In the genomic region with DNA sequence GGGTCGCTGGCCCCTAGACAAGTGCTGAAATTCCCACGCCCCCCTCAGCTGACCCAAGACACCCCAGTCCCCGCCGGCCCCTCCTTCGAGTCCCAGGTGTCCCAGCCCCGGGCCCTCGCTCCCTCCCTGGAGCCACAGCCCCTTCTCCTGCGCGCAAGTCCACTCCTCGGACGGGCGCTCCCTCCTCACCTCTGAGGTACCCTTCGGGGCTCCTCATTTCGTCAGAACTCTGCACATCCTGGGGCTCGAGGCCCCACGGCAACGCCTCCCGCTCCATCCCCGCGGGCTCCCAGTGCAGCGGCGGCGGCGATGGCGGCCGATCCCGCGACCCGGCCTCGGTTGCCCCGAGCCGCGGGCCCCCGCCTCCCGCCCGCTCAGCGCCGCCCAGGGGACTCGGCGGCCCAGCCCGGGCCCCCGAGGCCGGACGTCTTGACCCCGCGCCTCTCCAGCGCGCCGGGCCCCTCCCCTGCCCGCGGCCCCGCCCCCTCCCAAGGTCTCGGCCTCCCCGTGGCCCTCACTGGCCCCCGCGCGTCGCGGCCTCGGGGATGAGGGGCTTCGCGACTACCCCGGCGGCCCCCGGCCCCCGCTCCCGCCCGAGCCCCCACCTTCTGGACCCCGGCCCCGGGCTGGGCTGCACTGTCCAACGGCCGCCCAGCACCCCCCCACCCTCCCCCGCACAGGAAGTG, we compare ENCODE assay signal across 8 cellular contexts. TPM values are rescaled to one million over a fixed set of nuclear protein-coding genes. Genes with fewer than 3 reads are reported as not detected.
A peak's percentile ranks its signal among the peaks of the same experiment; 100 is the strongest.
DNase-seq lines count a peak whose midpoint lies in the region; ATAC-seq and TF ChIP-seq lines count a peak whose summit lies in the region.

ZNF768 (minus strand) TSS at position 430 of the 686 bp plus-strand sequence; CDS start at position 277, 153 bp downstream.

- H2AFZ ChIP-seq in KMS-11 (ENCODE audit: low read depth) (peak within 1 kb of the TSS; percentile 82), fibroblast of lung (ENCODE audit: low read length) (peak within 1 kb of the TSS; percentile 79)

- no peaks in the 10 kb centered on the region for H3K36me3 ChIP-seq in KMS-11 (ENCODE audit: insufficient read depth)
- H3K36me3 ChIP-seq in fibroblast of lung (ENCODE audit: control insufficient read depth, insufficient read depth, low read length), result peaks cover 7% of the 10 kb centered on the region
- no peaks in the 10 kb centered on the region for H3K36me3 ChIP-seq in vagina

- H3K4me1 ChIP-seq in KMS-11 (ENCODE audit: low read depth, poor library complexity, severe bottlenecking) (peaks cover 13% of the 10 kb centered on the region), fibroblast of lung (ENCODE audit: control insufficient read depth, extremely low read depth, insufficient read depth, low read length) (peaks cover 3% of the 10 kb centered on the region), vagina (peaks cover 37% of the 10 kb centered on the region)

- peak within 1 kb of the TSS; percentile 91 for H3K27ac ChIP-seq in KMS-11
- H3K27ac ChIP-seq in fibroblast of lung (ENCODE audit: insufficient read depth, low read length), result peak within 1 kb of the TSS; percentile 92
- peak within 1 kb of the TSS; percentile 95 for H3K27ac ChIP-seq in vagina

- H3K36me3 Mint-ChIP-seq in naive B cell, result peaks cover 7 to 8% of the 10 kb centered on the region in 2 donors

- H3K9me3 Mint-ChIP-seq in naive B cell, result no peaks in the 10 kb centered on the region

- H4K20me1 ChIP-seq in KMS-11 (ENCODE audit: insufficient read depth) (no peaks in the 10 kb centered on the region), fibroblast of lung (ENCODE audit: control insufficient read depth, extremely low read depth, insufficient read depth, low read length) (no peaks in the 10 kb centered on the region)

- H3K27me3 ChIP-seq in KMS-11 (ENCODE audit: insufficient read depth, low read depth), result no peaks in the 10 kb centered on the region
- no peaks in the 10 kb centered on the region for H3K27me3 ChIP-seq in fibroblast of lung (ENCODE audit: control insufficient read depth, insufficient read depth, low read length)
- H3K27me3 ChIP-seq in vagina, result no peaks in the 10 kb centered on the region

- DNase-seq in Daoy (ENCODE audit: low read depth) (no peak), fibroblast of lung (ENCODE audit: low read depth in 2 of 2) (peak; percentile 9 to 14), naive B cell (no peak), vagina (ENCODE audit: extremely low spot score in 2 of 2) (no peak)
- DNase-seq in activated CD8-positive, alpha-beta memory T cell treated with anti-CD3 and anti-CD28 coated beads, Interleukin-2, amount 50 U/mL, for 4 hours, result peak; percentile 28

- ATAC-seq in GM21390 (IDR thresholded peaks at IDR 0.05; ENCODE audit: unreplicated experiment), result peak; percentile 20
- ATAC-seq in naive B cell (ENCODE audit: low read depth in 2 of 2), result peak; percentile 5 to 11
- ATAC-seq in GM19395 (IDR thresholded peaks at IDR 0.05; ENCODE audit: unreplicated experiment), result no peak

- H3K4me2 ChIP-seq in KMS-11, result peak within 1 kb of the TSS; percentile 66
- H3K4me2 ChIP-seq in fibroblast of lung (ENCODE audit: extremely low read depth, insufficient read depth, low read length), result peak within 1 kb of the TSS; percentile 54

- H3K9ac ChIP-seq in KMS-11 (peak within 1 kb of the TSS; percentile 94), fibroblast of lung (ENCODE audit: insufficient read depth, low read length) (peak within 1 kb of the TSS; percentile 87)

- peak within 1 kb of the TSS; percentile 92 to 98 (median 96) for H3K27ac Mint-ChIP-seq in naive B cell

- no peaks in the 10 kb centered on the region for H3K9me3 ChIP-seq in fibroblast of lung (ENCODE audit: control insufficient read depth, insufficient read depth, low read depth, low read length)
- H3K9me3 ChIP-seq in vagina, result no peaks in the 10 kb centered on the region

- peaks cover 18 to 36% (median 32%) of the 10 kb centered on the region in 3 donors for H3K4me1 Mint-ChIP-seq in naive B cell

- H3K4me3 ChIP-seq in KMS-11 (IDR thresholded peaks at IDR 0.05; ENCODE audit: insufficient read depth, low read depth, low read length), result no peak within 1 kb of the TSS
- H3K4me3 ChIP-seq in fibroblast of lung (replicated peaks in 1 of 4; ENCODE audit: control extremely low read depth in 1 of 4, insufficient read depth in 1 of 4, low read depth in 3 of 4, low read length in 4 of 4), result peak within 1 kb of the TSS; percentile 67 to 87 (median 80)
- peak within 1 kb of the TSS; percentile 79 to 95 for H3K4me3 ChIP-seq in vagina

- no peak for TF ChIP-seq POLR2A in vagina (IDR thresholded peaks at IDR 0.05)

- intact Hi-C loops in vagina (cut with DNase I), result no loop called here

- H3K27me3 Mint-ChIP-seq in naive B cell, result no peaks in the 10 kb centered on the region

- peak within 1 kb of the TSS; percentile 83 to 99 (median 94) for H3K4me3 Mint-ChIP-seq in naive B cell

- H3K79me2 ChIP-seq in KMS-11 (ENCODE audit: insufficient read depth, low read depth) (no peaks in the 10 kb centered on the region), fibroblast of lung (ENCODE audit: control insufficient read depth, insufficient read depth, low read length) (no peaks in the 10 kb centered on the region)

- TF ChIP-seq CTCF in KMS-11 (conservative IDR thresholded peaks at IDR 0.05; ENCODE audit: low read depth, low read length) (no peak), fibroblast of lung (conservative IDR thresholded peaks at IDR 0.05 in 1 of 2, IDR thresholded peaks at IDR 0.05 in 1 of 2; ENCODE audit: low read depth in 1 of 2, low read length in 2 of 2) (no peak), vagina (IDR thresholded peaks at IDR 0.05) (no peak)

RNA-seq across cellular contexts. Expression of gene ZNF768, which starts in this region (rescaled TPM):
- 16.7 and 19.2 TPM in 2 replicates for total RNA-seq in Daoy (2014; rRNA removed; shearing (Covaris generic))
- total RNA-seq in fibroblast of lung (21.8 and 23.9 TPM in 2 replicates), vagina (30.7 TPM)
- polyA plus RNA-seq in fibroblast of lung (8.2 and 9.5 TPM in 2 replicates), naive B cell (ENCODE audit: low read depth in 6 of 6) (10 to 100 TPM in 1 of 6 donors, 1 to 10 TPM in 4, under 1 TPM in 1; 0.40 to 10.1 (median 6.3) TPM)
- 15.2 and 17.6 TPM in 2 replicates for polyA plus RNA-seq in fibroblast of lung (2012)
- 6.8 and 7.2 TPM in 2 replicates for polyA minus RNA-seq in fibroblast of lung (ENCODE audit: low replicate concordance)

Comparison
In these comparisons a context has a peak if more than half of its experiments do, and no peak if none do; other contexts are left out.
1. DNase-seq: peak in activated CD8-positive, alpha-beta memory T cell treated with anti-CD3 and anti-CD28 coated beads, Interleukin-2, amount 50 U/mL, for 4 hours (single experiment) and fibroblast of lung (2 of 2); none in Daoy (single experiment), naive B cell (single experiment) and vagina (0 of 2).
2. Peak in every context shown above with its lines, with median percentiles within 50 percentile points of each other: H3K27ac ChIP-seq.